Comparison of ENCODE assay signal across 1 cellular context in genomic region chr7:33091641-33092191, GRCh38.
TF ChIP-seq lines count a peak whose summit lies in the region.

No MANE protein-coding gene starts in this region.

TF ChIP-seq in K562, 482 proteins besides CTCF, POLR2A, EP300 and RAD21:
- no peak for TF ChIP-seq ZNF3 (CRISPR knock-in tag; IDR thresholded peaks at IDR 0.05)
- no peak for TF ChIP-seq AFF1 (IDR thresholded peaks at IDR 0.05; ENCODE audit: low read depth in 1 of 2, partially characterized antibody in 2 of 2)
- no peak for TF ChIP-seq ETV5 (CRISPR knock-in tag; IDR thresholded peaks at IDR 0.05; ENCODE audit: low read depth)
- no peak for TF ChIP-seq HMGN3 (IDR thresholded peaks at IDR 0.05; ENCODE audit: borderline replicate concordance, extremely low read depth, insufficient read length, low read depth, low read length)
- no peak for TF ChIP-seq MTF1 (CRISPR knock-in tag; IDR thresholded peaks at IDR 0.05; ENCODE audit: borderline replicate concordance)
- no peak for TF ChIP-seq HNRNPLL (IDR thresholded peaks at IDR 0.05; ENCODE audit: low read depth, low read length, poor library complexity, severe bottlenecking)
